In the genomic region with DNA sequence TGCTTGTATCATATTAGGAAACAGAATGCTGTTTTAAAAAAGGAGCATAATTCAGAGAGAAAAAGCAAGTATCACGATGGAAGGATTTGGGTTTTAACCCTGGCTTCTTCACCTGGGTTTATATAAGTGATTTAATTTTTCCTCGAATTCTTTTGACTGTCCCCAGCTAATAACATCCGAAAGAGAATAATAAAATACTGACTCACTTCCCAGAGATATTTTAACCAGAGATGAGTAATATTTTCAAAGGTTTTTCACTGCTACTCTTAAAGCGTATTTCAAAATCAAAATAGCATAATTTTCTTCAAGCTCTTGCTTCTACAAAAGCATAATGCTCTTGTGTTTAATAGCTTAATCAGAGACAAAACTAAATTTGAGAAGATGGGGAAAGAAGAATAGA, we compare ENCODE assay signal across 30 cellular contexts.
A peak's percentile ranks its signal among the peaks of the same experiment; 100 is the strongest.
DNase-seq lines count a peak whose midpoint lies in the region; ATAC-seq and TF ChIP-seq lines count a peak whose summit lies in the region.
"Had no signal": no experiment of that assay in that cellular context is flagged by ENCODE, and none has a peak within 500 bp of the region (broad histone marks: within the 10 kb centered on the region; RNA-seq: fewer than 3 reads in every experiment).

No MANE protein-coding gene starts in this region.

- H3K4me2 ChIP-seq in mammary epithelial cell (ENCODE audit: insufficient read depth, low read depth, low read length): peak overlapping the region; percentile 39

- H3K79me2 ChIP-seq in mammary epithelial cell (ENCODE audit: insufficient read depth, low read length): no peaks in the 10 kb centered on the region

- no peak for ATAC-seq in activated T-helper 17 cell treated with anti-CD3 and anti-CD28 coated beads, Interleukin-2, amount 50 U/mL, for 72 hours (replicated peaks)
- no peak for ATAC-seq in GM19395 (IDR thresholded peaks at IDR 0.05; ENCODE audit: unreplicated experiment)
- ATAC-seq in stimulated activated naive CD8-positive, alpha-beta T cell treated with anti-CD3 and anti-CD28 coated beads, Interleukin-15, amount 100 ng/mL, for 72 hours: no peak
- ATAC-seq: CD8-positive, alpha-beta T cell; HCT116; heart right ventricle; K562; left colon had no signal

- H3K9me3 ChIP-seq in mammary epithelial cell (replicated peaks; ENCODE audit: insufficient read depth, low read length) (no peaks in the 10 kb centered on the region), breast epithelium (peaks cover 0 to 9% of the 10 kb centered on the region in 2 donors)
- H3K9me3 ChIP-seq: thoracic aorta had no signal

- H3K9me3 Mint-ChIP-seq in activated T-helper 17 cell treated with anti-CD3 and anti-CD28 coated beads, Interleukin-2, amount 50 U/mL, for 72 hours: peaks cover 9% of the 10 kb centered on the region
- peaks cover 18 to 19% of the 10 kb centered on the region in 2 donors for H3K9me3 Mint-ChIP-seq in stimulated activated naive CD8-positive, alpha-beta T cell treated with anti-CD3 and anti-CD28 coated beads, Interleukin-15, amount 100 ng/mL, for 72 hours

- DNase-seq in mammary epithelial cell (no peak), breast epithelium (ENCODE audit: low spot score in 2 of 2) (no peak), fibroblast of pulmonary artery (ENCODE audit: low read depth) (peak; percentile 13), occipital lobe (lab: John Stamatoyannopoulos, UW) (no peak), RKO (ENCODE audit: low spot score) (no peak)
- DNase-seq in stimulated activated naive CD8-positive, alpha-beta T cell treated with anti-CD3 and anti-CD28 coated beads, Interleukin-15, amount 100 ng/mL, for 72 hours: no peak
- DNase-seq: activated CD4-positive, alpha-beta memory T cell treated with anti-CD3 and anti-CD28 coated beads, Interleukin-2, amount 10 ng/mL, durations not matched to agents 7 days and 5 days; activated CD4-positive, alpha-beta T cell treated with anti-CD3 and anti-CD28 coated beads for 1 hour; activated CD8-positive, alpha-beta memory T cell treated with anti-CD3 and anti-CD28 coated beads, Interleukin-2, amount 50 U/mL, for 48 hours; anterior cingulate cortex; CD8-positive, alpha-beta T cell; heart right ventricle; left colon; MG63; NCI-H1417; NCI-H2081 treated with DMSO at 0.1 percent for 48 hours; NCI-H226; stimulated activated naive CD4-positive, alpha-beta T cell treated with Interleukin-2 at 50 U/mL for 16 hours had no signal

- H3K27ac ChIP-seq in mammary epithelial cell (ENCODE audit: insufficient read depth, low read depth, low read length) (no peak overlapping the region), breast epithelium (no peak overlapping the region)
- H3K27ac ChIP-seq: epithelial cell of prostate, heart right ventricle, thoracic aorta had no signal

- peak overlapping the region; percentile 34 for H3K4me3 Mint-ChIP-seq in activated T-helper 17 cell treated with anti-CD3 and anti-CD28 coated beads, Interleukin-2, amount 50 U/mL, for 72 hours
- no peak overlapping the region for H3K4me3 Mint-ChIP-seq in stimulated activated naive CD8-positive, alpha-beta T cell treated with anti-CD3 and anti-CD28 coated beads, Interleukin-15, amount 100 ng/mL, for 72 hours
- H3K4me3 Mint-ChIP-seq: activated CD4-positive, alpha-beta memory T cell treated with anti-CD3 and anti-CD28 coated beads, Interleukin-2, amount 10 ng/mL, durations not matched to agents 7 days and 5 days; activated naive CD8-positive, alpha-beta T cell; B cell; CD8-positive, alpha-beta T cell; central memory CD8-positive, alpha-beta T cell; memory B cell; T-helper 1 cell treated with Interleukin-12 subunit alpha and Interleukin-12 subunit beta and Interleukin-4 antibody, amounts not matched to agents 30 μg/mL and 1 μg/mL, for 36 hours had no signal

- in situ Hi-C loops in mammary epithelial cell (cut with MboI; ENCODE audit: low sequenced_read_pairs in 2 of 2): no loop called here

- H3K9ac ChIP-seq in mammary epithelial cell (ENCODE audit: insufficient read depth, low read length): no peak overlapping the region

- no peak for TF ChIP-seq POLR2A in breast epithelium (IDR thresholded peaks at IDR 0.05)

- H3K27me3 Mint-ChIP-seq in activated T-helper 17 cell treated with anti-CD3 and anti-CD28 coated beads, Interleukin-2, amount 50 U/mL, for 72 hours: no peaks in the 10 kb centered on the region
- H3K27me3 Mint-ChIP-seq in stimulated activated naive CD8-positive, alpha-beta T cell treated with anti-CD3 and anti-CD28 coated beads, Interleukin-15, amount 100 ng/mL, for 72 hours: no peaks in the 10 kb centered on the region
- H3K27me3 Mint-ChIP-seq: activated CD4-positive, alpha-beta memory T cell treated with anti-CD3 and anti-CD28 coated beads, Interleukin-2, amount 10 ng/mL, durations not matched to agents 7 days and 5 days; activated naive CD8-positive, alpha-beta T cell; B cell; central memory CD8-positive, alpha-beta T cell; memory B cell had no signal

- H4K20me1 ChIP-seq in mammary epithelial cell (ENCODE audit: insufficient read depth, low read length): no peaks in the 10 kb centered on the region

- H3K27ac Mint-ChIP-seq in activated T-helper 17 cell treated with anti-CD3 and anti-CD28 coated beads, Interleukin-2, amount 50 U/mL, for 72 hours: no peak overlapping the region
- no peak overlapping the region for H3K27ac Mint-ChIP-seq in stimulated activated naive CD8-positive, alpha-beta T cell treated with anti-CD3 and anti-CD28 coated beads, Interleukin-15, amount 100 ng/mL, for 72 hours
- H3K27ac Mint-ChIP-seq: activated CD4-positive, alpha-beta memory T cell treated with anti-CD3 and anti-CD28 coated beads, Interleukin-2, amount 10 ng/mL, durations not matched to agents 7 days and 5 days; activated naive CD8-positive, alpha-beta T cell; activated T-helper 2 cell treated with anti-CD3 and anti-CD28 coated beads, Interferon-gamma antibody, Interleukin-2, Interleukin-4, amounts not matched to agents 10 μg/mL and 5 μg/mL and 100 μg/mL, durations not matched to agents 14 hours and 24 hours and 36 hours; B cell; CD8-positive, alpha-beta T cell; memory B cell; T-helper 1 cell treated with Interleukin-12 subunit alpha and Interleukin-12 subunit beta and Interleukin-4 antibody, amounts not matched to agents 30 μg/mL and 1 μg/mL, for 36 hours had no signal

- H3K4me1 Mint-ChIP-seq in activated T-helper 17 cell treated with anti-CD3 and anti-CD28 coated beads, Interleukin-2, amount 50 U/mL, for 72 hours: peaks cover 12% of the 10 kb centered on the region
- H3K4me1 Mint-ChIP-seq in stimulated activated naive CD8-positive, alpha-beta T cell treated with anti-CD3 and anti-CD28 coated beads, Interleukin-15, amount 100 ng/mL, for 72 hours: peaks cover 9% of the 10 kb centered on the region
- H3K4me1 Mint-ChIP-seq: activated CD4-positive, alpha-beta memory T cell treated with anti-CD3 and anti-CD28 coated beads, Interleukin-2, amount 10 ng/mL, durations not matched to agents 7 days and 5 days; B cell; central memory CD8-positive, alpha-beta T cell; memory B cell had no signal

- BruUV-seq in mammary epithelial cell (replicated peaks; lab: Mats Ljungman, UMichigan): no TSS peak

- intact Hi-C loops in mammary epithelial cell (cut with micrococcal nuclease): no loop called here
- intact Hi-C loops in breast epithelium (cut with DNase I; ENCODE audit: low total_unique reads): no loop called here

- dilution Hi-C loops in mammary epithelial cell (cut with HindIII; ENCODE audit: low sequenced_read_pairs): no loop called here

- H3K36me3 Mint-ChIP-seq in activated T-helper 17 cell treated with anti-CD3 and anti-CD28 coated beads, Interleukin-2, amount 50 U/mL, for 72 hours (ENCODE audit: low read depth): no peaks in the 10 kb centered on the region
- H3K36me3 Mint-ChIP-seq: CD8-positive, alpha-beta T cell had no signal

- no peak for TF ChIP-seq CTCF in mammary epithelial cell (conservative IDR thresholded peaks at IDR 0.05 in 1 of 2, IDR thresholded peaks at IDR 0.05 in 1 of 2; ENCODE audit: extremely low read depth in 1 of 2, insufficient read depth in 1 of 2, low read depth in 1 of 2, low read length in 2 of 2)
- TF ChIP-seq CTCF in breast epithelium (IDR thresholded peaks at IDR 0.05): no peak
- TF ChIP-seq CTCF in fibroblast of pulmonary artery (IDR thresholded peaks at IDR 0.05; ENCODE audit: low read length, missing control alignments): no peak

- H3K4me3 ChIP-seq in mammary epithelial cell (replicated peaks in 1 of 3; ENCODE audit: insufficient read depth in 1 of 3, low read depth in 2 of 3, low read length in 3 of 3): no peak overlapping the region
- H3K4me3 ChIP-seq in breast epithelium: no peak overlapping the region
- H3K4me3 ChIP-seq in fibroblast of pulmonary artery (replicated peaks; ENCODE audit: low read depth, low read length): no peak overlapping the region
- H3K4me3 ChIP-seq: heart right ventricle, K562, MG63, thoracic aorta had no signal

- WGBS in mammary epithelial cell (ENCODE audit: low coverage, missing lambda C conversion rate): 34% methylated on average over 4 of the region's 4 CpGs

- H3K36me3 ChIP-seq in mammary epithelial cell (ENCODE audit: insufficient read depth, low read length) (no peaks in the 10 kb centered on the region), breast epithelium (no peaks in the 10 kb centered on the region)
- H3K36me3 ChIP-seq: heart right ventricle, MG63, thoracic aorta had no signal

- CTCF ChIA-PET in mammary epithelial cell (lab: Charles Lee; ENCODE audit: low non-redundant PET): interaction anchor here (0.6 to 0.7 kb wide), 2 partner anchors 216 to 817 kb away, joined by 3 to 6 read pairs; a partner anchor contains a TSS

- H2AFZ ChIP-seq in mammary epithelial cell (ENCODE audit: low read depth, low read length): no peak overlapping the region

- H3K4me1 ChIP-seq in mammary epithelial cell (ENCODE audit: insufficient read depth, low read length) (peaks cover 8% of the 10 kb centered on the region), breast epithelium (no peaks in the 10 kb centered on the region)
- H3K4me1 ChIP-seq: heart right ventricle had no signal

- no peaks in the 10 kb centered on the region for H3K27me3 ChIP-seq in mammary epithelial cell (ENCODE audit: insufficient read depth, low read length)
- H3K27me3 ChIP-seq in breast epithelium: no peaks in the 10 kb centered on the region
- H3K27me3 ChIP-seq: heart right ventricle, MG63 had no signal
